In genomic region chr19:53908933-53909415, GRCh38 we compare ENCODE assay signal across 9 cellular contexts. TPM values are rescaled to one million over a fixed set of nuclear protein-coding genes. Genes with fewer than 3 reads are reported as not detected.
DNase-seq lines count a peak whose midpoint lies in the region; ATAC-seq lines count a peak whose summit lies in the region.
"Had no signal": no experiment of that assay in that cellular context is flagged by ENCODE, and none has a peak within 500 bp of the region (broad histone marks: within the 10 kb centered on the region; RNA-seq: fewer than 3 reads in every experiment).

TSS of gene CACNG7 (plus strand) at chr19:53909278. CDS start at chr19:53912832, 3,554 bp downstream.

- H3K9me3 ChIP-seq in iPS-18c (ENCODE audit: control insufficient read depth, insufficient read depth, low read length), result no peaks in the 10 kb centered on the region

- CTCF ChIA-PET in activated CD4-positive, alpha-beta T cell treated with anti-CD3 and anti-CD28 coated beads, Interleukin-2, amount 10 ng/mL, durations not matched to agents 7 days and 5 days (lab: Charles Lee), result no interaction called here

- peaks cover 16% of the 10 kb centered on the region for H3K4me1 Mint-ChIP-seq in activated CD4-positive, alpha-beta T cell treated with anti-CD3 and anti-CD28 coated beads, Interleukin-2, amount 10 ng/mL, durations not matched to agents 7 days and 5 days
- peaks cover 24 to 39% of the 10 kb centered on the region in 2 donors for H3K4me1 Mint-ChIP-seq in stimulated activated naive B cell treated with anti-CD40 and anti-IgM and Interleukin-4, amounts not matched to agents 10 μg/mL and 1 μg/mL and 100 μg/mL, for 72 hours

- peak within 1 kb of the TSS; percentile 2 for H3K4me3 Mint-ChIP-seq in activated CD4-positive, alpha-beta T cell treated with anti-CD3 and anti-CD28 coated beads, Interleukin-2, amount 10 ng/mL, durations not matched to agents 7 days and 5 days
- H3K4me3 Mint-ChIP-seq in stimulated activated naive B cell treated with anti-CD40 and anti-IgM and Interleukin-4, amounts not matched to agents 10 μg/mL and 1 μg/mL and 100 μg/mL, for 72 hours, result peak within 1 kb of the TSS; percentile 53 to 65

- peak within 1 kb of the TSS; percentile 84 for H3K4me3 ChIP-seq in iPS-18c (ENCODE audit: insufficient read depth, low read depth, low read length)

- DNase-seq in activated CD4-positive, alpha-beta T cell treated with anti-CD3 and anti-CD28 coated beads, Interleukin-2, amount 10 ng/mL, durations not matched to agents 7 days and 5 days, result no peak
- no peak for DNase-seq in activated CD4-positive, alpha-beta T cell treated with anti-CD3 and anti-CD28 coated beads for 1 hour
- DNase-seq in anterior cingulate cortex (lab: John Stamatoyannopoulos, UW), result peak in 55 of 58 donors; percentile 3 to 76 (median 38)
- DNase-seq in stimulated activated naive B cell treated with anti-CD40 and anti-IgM and Interleukin-4, amounts not matched to agents 10 μg/mL and 1 μg/mL and 100 μg/mL, for 72 hours, result no peak
- no peak for DNase-seq in NCI-H1105 (lab: John Stamatoyannopoulos, UW)
- DNase-seq in dermis blood vessel endothelial cell, result no peak
- DNase-seq: stimulated activated CD8-positive, alpha-beta memory T cell treated with anti-CD3 and anti-CD28 coated beads, Interleukin-4, amount 100 ng/mL, for 48 hours had no signal

- H3K9me3 Mint-ChIP-seq in activated CD4-positive, alpha-beta T cell treated with anti-CD3 and anti-CD28 coated beads, Interleukin-2, amount 10 ng/mL, durations not matched to agents 7 days and 5 days, result no peaks in the 10 kb centered on the region
- H3K9me3 Mint-ChIP-seq in stimulated activated naive B cell treated with anti-CD40 and anti-IgM and Interleukin-4, amounts not matched to agents 10 μg/mL and 1 μg/mL and 100 μg/mL, for 72 hours, result no peaks in the 10 kb centered on the region

- no peak for ATAC-seq in stimulated activated naive B cell treated with anti-CD40 and anti-IgM and Interleukin-4, amounts not matched to agents 10 μg/mL and 1 μg/mL and 100 μg/mL, for 72 hours (replicated peaks)
- no peak for ATAC-seq in HG02852 (IDR thresholded peaks at IDR 0.05; ENCODE audit: unreplicated experiment)

- no peak within 1 kb of the TSS for H3K27ac Mint-ChIP-seq in activated CD4-positive, alpha-beta T cell treated with anti-CD3 and anti-CD28 coated beads, Interleukin-2, amount 10 ng/mL, durations not matched to agents 7 days and 5 days
- peak within 1 kb of the TSS; percentile 59 for H3K27ac Mint-ChIP-seq in stimulated activated naive B cell treated with anti-CD40 and anti-IgM and Interleukin-4, amounts not matched to agents 10 μg/mL and 1 μg/mL and 100 μg/mL, for 72 hours

- no peaks in the 10 kb centered on the region for H3K36me3 Mint-ChIP-seq in activated CD4-positive, alpha-beta T cell treated with anti-CD3 and anti-CD28 coated beads, Interleukin-2, amount 10 ng/mL, durations not matched to agents 7 days and 5 days (ENCODE audit: low read depth)
- peaks cover 2 to 5% of the 10 kb centered on the region in 2 donors for H3K36me3 Mint-ChIP-seq in stimulated activated naive B cell treated with anti-CD40 and anti-IgM and Interleukin-4, amounts not matched to agents 10 μg/mL and 1 μg/mL and 100 μg/mL, for 72 hours

- POLR2A ChIA-PET in activated CD4-positive, alpha-beta T cell treated with anti-CD3 and anti-CD28 coated beads, Interleukin-2, amount 10 ng/mL, durations not matched to agents 7 days and 5 days (lab: Charles Lee), result no interaction called here

- peaks cover 65% of the 10 kb centered on the region for H3K27me3 Mint-ChIP-seq in activated CD4-positive, alpha-beta T cell treated with anti-CD3 and anti-CD28 coated beads, Interleukin-2, amount 10 ng/mL, durations not matched to agents 7 days and 5 days
- peaks cover 85 to 96% of the 10 kb centered on the region in 2 donors for H3K27me3 Mint-ChIP-seq in stimulated activated naive B cell treated with anti-CD40 and anti-IgM and Interleukin-4, amounts not matched to agents 10 μg/mL and 1 μg/mL and 100 μg/mL, for 72 hours

RNA-seq across cellular contexts. Expression of gene CACNG7, which starts in this region (rescaled TPM):
- total RNA-seq in activated CD4-positive, alpha-beta T cell treated with anti-CD3 and anti-CD28 coated beads, Interleukin-2, amount 10 ng/mL, durations not matched to agents 7 days and 5 days, result not detected
- total RNA-seq in dermis blood vessel endothelial cell, result not detected in 2 replicates

Comparison
In these comparisons a context has a peak if more than half of its experiments do, and no peak if none do; other contexts are left out.
1. DNase-seq: peak in anterior cingulate cortex (55 of 58); none in activated CD4-positive, alpha-beta T cell treated with anti-CD3 and anti-CD28 coated beads, Interleukin-2, amount 10 ng/mL, durations not matched to agents 7 days and 5 days (single experiment), activated CD4-positive, alpha-beta T cell treated with anti-CD3 and anti-CD28 coated beads for 1 hour (single experiment), stimulated activated naive B cell treated with anti-CD40 and anti-IgM and Interleukin-4, amounts not matched to agents 10 μg/mL and 1 μg/mL and 100 μg/mL, for 72 hours (single experiment), NCI-H1105 (single experiment) and dermis blood vessel endothelial cell (single experiment).